Comparison of ENCODE assay signal across 1 cellular context in the genomic region with DNA sequence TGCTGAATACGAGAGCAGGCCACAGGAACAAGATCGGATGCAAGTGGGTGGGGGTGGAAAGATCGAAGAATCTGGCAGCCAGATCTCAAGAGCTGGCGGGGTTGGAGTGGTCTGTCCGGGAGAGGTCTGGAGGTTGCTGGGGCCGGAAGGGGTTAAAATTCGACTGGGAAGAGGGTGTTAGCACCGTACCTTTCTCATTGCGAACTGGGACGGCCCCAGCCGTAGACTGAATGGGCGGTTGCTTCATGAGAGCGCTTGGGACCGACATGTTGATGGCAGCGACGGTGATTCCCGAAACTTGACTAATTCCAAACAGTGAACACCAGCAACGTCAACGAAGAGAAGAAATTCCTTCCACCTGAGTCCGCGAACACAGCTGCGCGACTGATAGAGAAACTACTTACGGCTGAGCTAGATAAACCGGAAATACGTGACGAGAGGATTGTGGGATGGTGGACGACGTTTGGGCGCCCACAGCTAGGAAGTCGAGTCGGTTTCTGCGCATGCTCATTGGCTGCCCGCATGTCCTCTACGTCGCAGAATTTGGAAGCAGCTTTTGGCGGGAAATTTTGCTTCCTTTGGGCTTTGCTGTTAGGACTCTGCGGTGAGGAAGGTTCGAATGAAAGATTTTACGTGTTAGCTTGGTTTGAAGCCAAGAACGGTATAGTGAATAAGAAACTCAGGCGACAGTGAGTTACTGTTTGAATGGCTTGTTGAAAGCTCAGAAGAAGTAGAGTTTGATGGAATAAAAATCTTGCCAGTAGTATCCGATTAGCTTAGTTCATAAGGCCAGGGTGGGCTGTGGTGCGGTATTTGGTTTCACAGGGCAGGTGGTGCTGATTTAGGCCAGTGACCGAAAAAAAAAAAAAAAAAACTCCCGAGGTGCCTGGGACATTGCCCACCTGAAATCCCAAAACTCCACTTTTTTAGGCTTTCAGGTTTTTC.
A peak's percentile ranks its signal among the peaks of the same experiment; 100 is the strongest.
TF ChIP-seq lines count a peak whose summit lies in the region.

Gene MFAP1 (minus strand): TSS at position 389 of the 945 bp plus-strand sequence. CDS start 121 bp downstream, at position 268.

TF ChIP-seq in HepG2, 621 proteins besides CTCF, POLR2A, EP300 and RAD21 (continued from another document and continues in another):
- TF ChIP-seq, protein P1, sequence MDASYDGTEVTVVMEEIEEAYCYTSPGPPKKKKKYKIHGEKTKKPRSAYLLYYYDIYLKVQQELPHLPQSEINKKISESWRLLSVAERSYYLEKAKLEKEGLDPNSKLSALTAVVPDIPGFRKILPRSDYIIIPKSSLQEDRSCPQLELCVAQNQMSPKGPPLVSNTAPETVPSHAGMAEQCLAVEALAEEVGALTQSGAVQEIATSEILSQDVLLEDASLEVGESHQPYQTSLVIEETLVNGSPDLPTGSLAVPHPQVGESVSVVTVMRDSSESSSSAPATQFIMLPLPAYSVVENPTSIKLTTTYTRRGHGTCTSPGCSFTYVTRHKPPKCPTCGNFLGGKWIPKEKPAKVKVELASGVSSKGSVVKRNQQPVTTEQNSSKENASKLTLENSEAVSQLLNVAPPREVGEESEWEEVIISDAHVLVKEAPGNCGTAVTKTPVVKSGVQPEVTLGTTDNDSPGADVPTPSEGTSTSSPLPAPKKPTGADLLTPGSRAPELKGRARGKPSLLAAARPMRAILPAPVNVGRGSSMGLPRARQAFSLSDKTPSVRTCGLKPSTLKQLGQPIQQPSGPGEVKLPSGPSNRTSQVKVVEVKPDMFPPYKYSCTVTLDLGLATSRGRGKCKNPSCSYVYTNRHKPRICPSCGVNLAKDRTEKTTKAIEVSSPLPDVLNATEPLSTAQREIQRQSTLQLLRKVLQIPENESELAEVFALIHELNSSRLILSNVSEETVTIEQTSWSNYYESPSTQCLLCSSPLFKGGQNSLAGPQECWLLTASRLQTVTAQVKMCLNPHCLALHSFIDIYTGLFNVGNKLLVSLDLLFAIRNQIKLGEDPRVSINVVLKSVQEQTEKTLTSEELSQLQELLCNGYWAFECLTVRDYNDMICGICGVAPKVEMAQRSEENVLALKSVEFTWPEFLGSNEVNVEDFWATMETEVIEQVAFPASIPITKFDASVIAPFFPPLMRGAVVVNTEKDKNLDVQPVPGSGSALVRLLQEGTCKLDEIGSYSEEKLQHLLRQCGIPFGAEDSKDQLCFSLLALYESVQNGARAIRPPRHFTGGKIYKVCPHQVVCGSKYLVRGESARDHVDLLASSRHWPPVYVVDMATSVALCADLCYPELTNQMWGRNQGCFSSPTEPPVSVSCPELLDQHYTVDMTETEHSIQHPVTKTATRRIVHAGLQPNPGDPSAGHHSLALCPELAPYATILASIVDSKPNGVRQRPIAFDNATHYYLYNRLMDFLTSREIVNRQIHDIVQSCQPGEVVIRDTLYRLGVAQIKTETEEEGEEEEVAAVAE (CRISPR knock-in tag; IDR thresholded peaks at IDR 0.05; ENCODE audit: borderline replicate concordance) = peak; percentile 83; the same call in 1 of the 2 replicates
- TF ChIP-seq PHF8 (CRISPR knock-in tag; IDR thresholded peaks at IDR 0.05) = peak; percentile 92
- TF ChIP-seq XBP1 (CRISPR knock-in tag; IDR thresholded peaks at IDR 0.05) = peak; percentile 78; the same call in 1 of the 2 replicates
- TF ChIP-seq ZNF652 (CRISPR knock-in tag; IDR thresholded peaks at IDR 0.05; ENCODE audit: borderline replicate concordance, low read depth) = peak; percentile 94
- TF ChIP-seq TCF7 (IDR thresholded peaks at IDR 0.05; ENCODE audit: low read depth) = no peak
- TF ChIP-seq ZBTB7B (CRISPR knock-in tag; IDR thresholded peaks at IDR 0.05) = no peak
- TF ChIP-seq SCMH1 (CRISPR knock-in tag; IDR thresholded peaks at IDR 0.05; ENCODE audit: borderline replicate concordance) = no peak
- TF ChIP-seq PPARG (CRISPR knock-in tag; conservative IDR thresholded peaks at IDR 0.05) = no peak
- TF ChIP-seq NFATC3 (CRISPR knock-in tag; IDR thresholded peaks at IDR 0.05) = no peak
- peak; percentile 81; the same call in 1 of the 2 replicates for TF ChIP-seq REPIN1 (CRISPR knock-in tag; IDR thresholded peaks at IDR 0.05; ENCODE audit: borderline replicate concordance, low read depth)
- no peak for TF ChIP-seq MBNL3 (CRISPR knock-in tag; conservative IDR thresholded peaks at IDR 0.05)
- no peak for TF ChIP-seq PHF5A (CRISPR knock-in tag; IDR thresholded peaks at IDR 0.05; ENCODE audit: low read depth, unreplicated experiment)
- TF ChIP-seq ZBTB4 (CRISPR knock-in tag; IDR thresholded peaks at IDR 0.05; ENCODE audit: borderline replicate concordance) = 0 out of 2 replicates have a peak, but pooled peaks have one; percentile 18
- peak; percentile 97 for TF ChIP-seq ASH2L (IDR thresholded peaks at IDR 0.05; ENCODE audit: insufficient read length, low read depth, low read length)
- TF ChIP-seq ISX (CRISPR knock-in tag; conservative IDR thresholded peaks at IDR 0.05) = 0 out of 2 replicates have a peak, but pooled peaks have one; percentile 52
- TF ChIP-seq, protein P2, sequence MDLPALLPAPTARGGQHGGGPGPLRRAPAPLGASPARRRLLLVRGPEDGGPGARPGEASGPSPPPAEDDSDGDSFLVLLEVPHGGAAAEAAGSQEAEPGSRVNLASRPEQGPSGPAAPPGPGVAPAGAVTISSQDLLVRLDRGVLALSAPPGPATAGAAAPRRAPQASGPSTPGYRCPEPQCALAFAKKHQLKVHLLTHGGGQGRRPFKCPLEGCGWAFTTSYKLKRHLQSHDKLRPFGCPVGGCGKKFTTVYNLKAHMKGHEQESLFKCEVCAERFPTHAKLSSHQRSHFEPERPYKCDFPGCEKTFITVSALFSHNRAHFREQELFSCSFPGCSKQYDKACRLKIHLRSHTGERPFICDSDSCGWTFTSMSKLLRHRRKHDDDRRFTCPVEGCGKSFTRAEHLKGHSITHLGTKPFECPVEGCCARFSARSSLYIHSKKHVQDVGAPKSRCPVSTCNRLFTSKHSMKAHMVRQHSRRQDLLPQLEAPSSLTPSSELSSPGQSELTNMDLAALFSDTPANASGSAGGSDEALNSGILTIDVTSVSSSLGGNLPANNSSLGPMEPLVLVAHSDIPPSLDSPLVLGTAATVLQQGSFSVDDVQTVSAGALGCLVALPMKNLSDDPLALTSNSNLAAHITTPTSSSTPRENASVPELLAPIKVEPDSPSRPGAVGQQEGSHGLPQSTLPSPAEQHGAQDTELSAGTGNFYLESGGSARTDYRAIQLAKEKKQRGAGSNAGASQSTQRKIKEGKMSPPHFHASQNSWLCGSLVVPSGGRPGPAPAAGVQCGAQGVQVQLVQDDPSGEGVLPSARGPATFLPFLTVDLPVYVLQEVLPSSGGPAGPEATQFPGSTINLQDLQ (CRISPR knock-in tag; IDR thresholded peaks at IDR 0.05) = 0 out of 2 replicates have a peak, but pooled peaks have one; percentile 46
- no peak for TF ChIP-seq ZNF570 (CRISPR knock-in tag; IDR thresholded peaks at IDR 0.05; ENCODE audit: borderline replicate concordance)
- TF ChIP-seq SYNCRIP (IDR thresholded peaks at IDR 0.05; ENCODE audit: insufficient read depth, low read depth, low read length) = no peak
- TF ChIP-seq THAP11 (CRISPR knock-in tag; IDR thresholded peaks at IDR 0.05) = peak; percentile 94
- TF ChIP-seq, protein P3, sequence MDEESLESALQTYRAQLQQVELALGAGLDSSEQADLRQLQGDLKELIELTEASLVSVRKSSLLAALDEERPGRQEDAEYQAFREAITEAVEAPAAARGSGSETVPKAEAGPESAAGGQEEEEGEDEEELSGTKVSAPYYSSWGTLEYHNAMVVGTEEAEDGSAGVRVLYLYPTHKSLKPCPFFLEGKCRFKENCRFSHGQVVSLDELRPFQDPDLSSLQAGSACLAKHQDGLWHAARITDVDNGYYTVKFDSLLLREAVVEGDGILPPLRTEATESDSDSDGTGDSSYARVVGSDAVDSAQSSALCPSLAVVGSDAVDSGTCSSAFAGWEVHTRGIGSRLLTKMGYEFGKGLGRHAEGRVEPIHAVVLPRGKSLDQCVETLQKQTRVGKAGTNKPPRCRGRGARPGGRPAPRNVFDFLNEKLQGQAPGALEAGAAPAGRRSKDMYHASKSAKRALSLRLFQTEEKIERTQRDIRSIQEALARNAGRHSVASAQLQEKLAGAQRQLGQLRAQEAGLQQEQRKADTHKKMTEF (CRISPR knock-in tag; IDR thresholded peaks at IDR 0.05) = peak; percentile 80
- TF ChIP-seq, protein P4, sequence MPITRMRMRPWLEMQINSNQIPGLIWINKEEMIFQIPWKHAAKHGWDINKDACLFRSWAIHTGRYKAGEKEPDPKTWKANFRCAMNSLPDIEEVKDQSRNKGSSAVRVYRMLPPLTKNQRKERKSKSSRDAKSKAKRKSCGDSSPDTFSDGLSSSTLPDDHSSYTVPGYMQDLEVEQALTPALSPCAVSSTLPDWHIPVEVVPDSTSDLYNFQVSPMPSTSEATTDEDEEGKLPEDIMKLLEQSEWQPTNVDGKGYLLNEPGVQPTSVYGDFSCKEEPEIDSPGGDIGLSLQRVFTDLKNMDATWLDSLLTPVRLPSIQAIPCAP (CRISPR knock-in tag; IDR thresholded peaks at IDR 0.05; ENCODE audit: low read depth) = no peak
- peak; percentile 53; the same call in 1 of the 2 replicates for TF ChIP-seq NFYC (CRISPR knock-in tag; IDR thresholded peaks at IDR 0.05)
- peak; percentile 59; the same call in 1 of the 2 replicates for TF ChIP-seq ZNF256 (CRISPR knock-in tag; conservative IDR thresholded peaks at IDR 0.05)
- TF ChIP-seq NCOA1 (CRISPR knock-in tag; IDR thresholded peaks at IDR 0.05) = no peak
- TF ChIP-seq, protein P5, sequence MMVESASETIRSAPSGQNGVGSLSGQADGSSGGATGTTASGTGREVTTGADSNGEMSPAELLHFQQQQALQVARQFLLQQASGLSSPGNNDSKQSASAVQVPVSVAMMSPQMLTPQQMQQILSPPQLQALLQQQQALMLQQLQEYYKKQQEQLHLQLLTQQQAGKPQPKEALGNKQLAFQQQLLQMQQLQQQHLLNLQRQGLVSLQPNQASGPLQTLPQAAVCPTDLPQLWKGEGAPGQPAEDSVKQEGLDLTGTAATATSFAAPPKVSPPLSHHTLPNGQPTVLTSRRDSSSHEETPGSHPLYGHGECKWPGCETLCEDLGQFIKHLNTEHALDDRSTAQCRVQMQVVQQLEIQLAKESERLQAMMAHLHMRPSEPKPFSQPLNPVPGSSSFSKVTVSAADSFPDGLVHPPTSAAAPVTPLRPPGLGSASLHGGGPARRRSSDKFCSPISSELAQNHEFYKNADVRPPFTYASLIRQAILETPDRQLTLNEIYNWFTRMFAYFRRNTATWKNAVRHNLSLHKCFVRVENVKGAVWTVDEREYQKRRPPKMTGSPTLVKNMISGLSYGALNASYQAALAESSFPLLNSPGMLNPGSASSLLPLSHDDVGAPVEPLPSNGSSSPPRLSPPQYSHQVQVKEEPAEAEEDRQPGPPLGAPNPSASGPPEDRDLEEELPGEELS (CRISPR knock-in tag; IDR thresholded peaks at IDR 0.05) = peak; percentile 37; the same call in 1 of the 2 replicates
- no peak for TF ChIP-seq AHR (CRISPR knock-in tag; IDR thresholded peaks at IDR 0.05)
- TF ChIP-seq ZFP36L2 (CRISPR knock-in tag; IDR thresholded peaks at IDR 0.05) = no peak
- TF ChIP-seq MIER2 (CRISPR knock-in tag; IDR thresholded peaks at IDR 0.05) = no peak
- no peak for TF ChIP-seq NFIC (IDR thresholded peaks at IDR 0.05; ENCODE audit: low read length)
- TF ChIP-seq ZBTB20 (CRISPR knock-in tag; IDR thresholded peaks at IDR 0.05; ENCODE audit: borderline replicate concordance, low read depth) = peak; percentile 80; the same call in 1 of the 2 replicates
- TF ChIP-seq ADNP (CRISPR knock-in tag; IDR thresholded peaks at IDR 0.05) = no peak
- TF ChIP-seq ZSCAN5A (CRISPR knock-in tag; IDR thresholded peaks at IDR 0.05; ENCODE audit: borderline replicate concordance) = no peak; the same call in 1 of the 2 replicates
- TF ChIP-seq ZBTB34 (CRISPR knock-in tag; IDR thresholded peaks at IDR 0.05) = peak; percentile 40; the same call in 1 of the 2 replicates
- no peak for TF ChIP-seq ZNF530 (CRISPR knock-in tag; IDR thresholded peaks at IDR 0.05; ENCODE audit: low read depth)
- peak; percentile 57; the same call in 1 of the 2 replicates for TF ChIP-seq ZMYM3 (CRISPR knock-in tag; IDR thresholded peaks at IDR 0.05)
- TF ChIP-seq FIP1L1 (IDR thresholded peaks at IDR 0.05; ENCODE audit: borderline replicate concordance, insufficient read depth, low read depth, low read length) = no peak
- no peak for TF ChIP-seq U2AF2 (IDR thresholded peaks at IDR 0.05; ENCODE audit: low read depth, low read length)
- no peak for TF ChIP-seq SP5 (CRISPR knock-in tag; IDR thresholded peaks at IDR 0.05; ENCODE audit: borderline replicate concordance, low read depth)
